ENCODE assay signal across 9 cellular contexts in genomic region chr16:78925071-78925714, GRCh38.
DNase-seq lines count a peak whose midpoint lies in the region; ATAC-seq and TF ChIP-seq lines count a peak whose summit lies in the region.
"Had no signal": no experiment of that assay in that cellular context is flagged by ENCODE, and none has a peak within 500 bp of the region (broad histone marks: within the 10 kb centered on the region; RNA-seq: fewer than 3 reads in every experiment).

No MANE protein-coding gene starts in this region.

- intact Hi-C loops in CD4-positive, alpha-beta T cell (cut with DNase I, micrococcal nuclease), result loop anchor here in 1 of 2 experiments (5.0 kb wide), 1 partner anchor 677 kb away; the partner anchor contains the start of gene MAF

- POLR2A ChIA-PET in CD4-positive, alpha-beta T cell (lab: Charles Lee), result no interaction called here
- POLR2A ChIA-PET in HEK293T (lab: Yijun Ruan, JAX), result no interaction called here

- no peaks in the 10 kb centered on the region for H3K4me1 ChIP-seq in right atrium auricular region

- H3K27ac Mint-ChIP-seq in CD4-positive, alpha-beta T cell, result no peak overlapping the region
- H3K27ac Mint-ChIP-seq: activated naive CD4-positive, alpha-beta T cell treated with anti-CD3 and anti-CD28 coated beads, Interleukin-2, amount 50 U/mL, for 24 hours had no signal

- peaks cover 10% of the 10 kb centered on the region for H3K4me1 Mint-ChIP-seq in CD4-positive, alpha-beta T cell (ENCODE audit: low read depth)
- H3K4me1 Mint-ChIP-seq: activated naive CD4-positive, alpha-beta T cell treated with anti-CD3 and anti-CD28 coated beads, Interleukin-2, amount 50 U/mL, for 24 hours had no signal

- peak in 3 of 10 experiments; percentile 6 to 16 (median 15) for DNase-seq in CD4-positive, alpha-beta T cell
- DNase-seq in HEK293T (ENCODE audit: extremely low spot score) (peak; percentile 53), right atrium auricular region (ENCODE audit: low spot score) (no peak), DMS153 (lab: John Stamatoyannopoulos, UW) (no peak), ureter (ENCODE audit: low spot score) (no peak)
- peak; percentile 14 for DNase-seq in activated CD4-positive, alpha-beta T cell treated with anti-CD3 and anti-CD28 coated beads, Interleukin-2, amount 50 U/mL, for 1 hour
- peak; percentile 41 for DNase-seq in stimulated activated CD4-positive, alpha-beta T cell treated with anti-CD3 and anti-CD28 coated beads, Interleukin-4, amount 100 ng/mL, for 24 hours

- peaks cover 6% of the 10 kb centered on the region for H3K9me3 Mint-ChIP-seq in CD4-positive, alpha-beta T cell

- ATAC-seq in CD4-positive, alpha-beta T cell (ENCODE audit: poor library complexity), result no peak
- ATAC-seq in GM18520 (IDR thresholded peaks at IDR 0.05; ENCODE audit: unreplicated experiment), result no peak

- H3K27me3 ChIP-seq in CD4-positive, alpha-beta T cell (ENCODE audit: control insufficient read depth, insufficient read depth, low read length), result no peaks in the 10 kb centered on the region
- H3K27me3 ChIP-seq in right atrium auricular region, result no peaks in the 10 kb centered on the region

- peaks cover 13% of the 10 kb centered on the region for H3K36me3 Mint-ChIP-seq in CD4-positive, alpha-beta T cell (ENCODE audit: low read depth)

- peaks cover 24% of the 10 kb centered on the region for H3K9me3 ChIP-seq in CD4-positive, alpha-beta T cell (ENCODE audit: control insufficient read depth, low read length)
- peaks cover 0 to 19% of the 10 kb centered on the region in 2 donors for H3K9me3 ChIP-seq in right atrium auricular region

- H3K27ac ChIP-seq in CD4-positive, alpha-beta T cell (ENCODE audit: low read depth, low read length), result no peak overlapping the region
- H3K27ac ChIP-seq in right atrium auricular region, result no peak overlapping the region

- no peak overlapping the region for H3K4me3 ChIP-seq in right atrium auricular region

- H3K36me3 ChIP-seq in right atrium auricular region, result no peaks in the 10 kb centered on the region

- CTCF ChIA-PET in CD4-positive, alpha-beta T cell (lab: Charles Lee), result no interaction called here
- CTCF ChIA-PET in HEK293T (lab: Yijun Ruan, JAX), result no interaction called here

- TF ChIP-seq CTCF in CD4-positive, alpha-beta T cell (IDR thresholded peaks at IDR 0.05), result peak; percentile 36
- peak; percentile 15 to 63 for TF ChIP-seq CTCF in right atrium auricular region (IDR thresholded peaks at IDR 0.05)

- no peak overlapping the region for H3K4me3 Mint-ChIP-seq in CD4-positive, alpha-beta T cell
- H3K4me3 Mint-ChIP-seq: activated naive CD4-positive, alpha-beta T cell treated with anti-CD3 and anti-CD28 coated beads, Interleukin-2, amount 50 U/mL, for 24 hours had no signal

- H3K27me3 Mint-ChIP-seq in CD4-positive, alpha-beta T cell, result no peaks in the 10 kb centered on the region
- H3K27me3 Mint-ChIP-seq: activated naive CD4-positive, alpha-beta T cell treated with anti-CD3 and anti-CD28 coated beads, Interleukin-2, amount 50 U/mL, for 24 hours had no signal

TF ChIP-seq in HEK293T, 16 proteins besides CTCF, POLR2A, EP300 and RAD21:
- TF ChIP-seq BHLHE40 (IDR thresholded peaks at IDR 0.05; ENCODE audit: borderline replicate concordance) (no peak), CTBP1 (IDR thresholded peaks at IDR 0.05; ENCODE audit: borderline replicate concordance) (no peak), TARDBP (IDR thresholded peaks at IDR 0.05) (no peak), HDGF (IDR thresholded peaks at IDR 0.05; ENCODE audit: borderline replicate concordance) (no peak), ELF4 (IDR thresholded peaks at IDR 0.05) (no peak), ZNF384 (IDR thresholded peaks at IDR 0.05) (no peak), FOXK2 (IDR thresholded peaks at IDR 0.05) (no peak)

Comparison
In these comparisons a context has a peak if more than half of its experiments do, and no peak if none do; other contexts are left out.
1. DNase-seq: peak in HEK293T (single experiment), activated CD4-positive, alpha-beta T cell treated with anti-CD3 and anti-CD28 coated beads, Interleukin-2, amount 50 U/mL, for 1 hour (single experiment) and stimulated activated CD4-positive, alpha-beta T cell treated with anti-CD3 and anti-CD28 coated beads, Interleukin-4, amount 100 ng/mL, for 24 hours (single experiment); none in right atrium auricular region (single experiment), DMS153 (single experiment) and ureter (single experiment).